ENCODE assay signal across 12 cellular contexts in genomic region chr10:56469482-56469881, GRCh38.
A peak's percentile ranks its signal among the peaks of the same experiment; 100 is the strongest.
DNase-seq lines count a peak whose midpoint lies in the region; ATAC-seq and FAIRE-seq lines count a peak whose summit lies in the region.
"Had no signal": no experiment of that assay in that cellular context is flagged by ENCODE, and none has a peak within 500 bp of the region (broad histone marks: within the 10 kb centered on the region; RNA-seq: fewer than 3 reads in every experiment).

No MANE protein-coding gene starts in this region.

- in situ Hi-C loops in ACHN (cut with HindIII; ENCODE audit: low pct_ligation_motif_present, low pct_unique_long_range_greater_than_20kb, low sequenced_read_pairs), result no loop called here

- ATAC-seq in HG02610 (IDR thresholded peaks at IDR 0.05; ENCODE audit: unreplicated experiment), result peak; percentile 39
- no peak for ATAC-seq in HG02973 (IDR thresholded peaks at IDR 0.05; ENCODE audit: unreplicated experiment)

- no peak for FAIRE-seq in urothelium cell line (lab: Jason Lieb, UNC)

- DNase-seq in ACHN (peak; percentile 29), COR-L47 (lab: John Stamatoyannopoulos, UW) (peak; percentile 25), OCI-M1 (lab: John Stamatoyannopoulos, UW) (peak; percentile 28), urothelium cell line (ENCODE audit: low spot score) (no peak), inferior parietal cortex (ENCODE audit: extremely low spot score) (no peak)
- DNase-seq: DMS 273 treated with DMSO at 0.1 percent for 48 hours, H7, Kasumi-1, NCI-H2081, NCI-H774 had no signal

Comparison
In these comparisons a context has a peak if more than half of its experiments do, and no peak if none do; other contexts are left out.
1. DNase-seq: peak in ACHN (single experiment), COR-L47 (single experiment) and OCI-M1 (single experiment); none in urothelium cell line (single experiment) and inferior parietal cortex (single experiment).